ENCODE assay signal across 1 cellular context in genomic region chr5:84376346-84376745, GRCh38.
TF ChIP-seq lines count a peak whose summit lies in the region.

No MANE protein-coding gene starts in this region.

TF ChIP-seq in IMR-90, 13 proteins besides CTCF, POLR2A, EP300 and RAD21:
- TF ChIP-seq FOS (IDR thresholded peaks at IDR 0.05; ENCODE audit: low read depth, low read length) (no peak), MAFK (IDR thresholded peaks at IDR 0.05; ENCODE audit: low read depth, low read length) (no peak), SMC3 (IDR thresholded peaks at IDR 0.05; ENCODE audit: low read depth, low read length) (no peak), NFE2L2 (IDR thresholded peaks at IDR 0.05; ENCODE audit: low read depth, low read length) (no peak), CEBPB (IDR thresholded peaks at IDR 0.05; ENCODE audit: low read depth, low read length) (no peak), USF2 (IDR thresholded peaks at IDR 0.05; ENCODE audit: low read depth, low read length) (no peak), MAZ (IDR thresholded peaks at IDR 0.05; ENCODE audit: borderline replicate concordance, low read depth, low read length) (no peak), ELK1 (IDR thresholded peaks at IDR 0.05; ENCODE audit: borderline replicate concordance, low read depth, low read length) (no peak)
TF ChIP-seq in IMR-90: peak in this region for 0.
